17 cellular contexts compared by ENCODE assay signal in the genomic region with DNA sequence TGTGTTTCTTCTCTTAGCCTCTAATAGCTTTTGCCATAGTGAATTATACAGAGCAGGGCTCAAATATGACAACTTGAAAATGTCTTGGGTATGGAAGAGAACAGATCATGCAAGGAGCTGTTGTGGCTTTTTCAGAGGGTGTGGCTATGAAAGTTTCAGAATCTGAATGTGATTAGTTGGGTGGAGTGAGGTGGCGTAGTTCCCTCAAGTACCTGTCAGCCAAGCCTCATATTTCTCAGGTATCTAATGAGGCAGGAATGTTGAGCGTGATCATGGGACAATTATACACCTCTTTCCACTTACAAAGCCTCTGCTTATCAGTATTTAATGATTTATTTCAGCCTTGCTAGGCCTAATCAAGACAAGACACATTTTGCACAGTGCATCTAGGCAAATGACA.
"Had no signal": no experiment of that assay in that cellular context is flagged by ENCODE, and none has a peak within 500 bp of the region (broad histone marks: within the 10 kb centered on the region; RNA-seq: fewer than 3 reads in every experiment).

No MANE protein-coding gene starts in this region.

- H3K27me3 ChIP-seq: ascending aorta, cardiac muscle cell, gastroesophageal sphincter, transverse colon had no signal

- H3K4me3 Mint-ChIP-seq: activated CD4-positive, alpha-beta T cell treated with anti-CD3 and anti-CD28 coated beads for 36 hours; activated CD8-positive, alpha-beta T cell treated with anti-CD3 and anti-CD28 coated beads for 36 hours; activated naive CD8-positive, alpha-beta T cell treated with anti-CD3 and anti-CD28 coated beads, Interleukin-2, amount 50 U/mL, for 24 hours; activated T-helper 1 cell treated with anti-CD3 and anti-CD28 coated beads, Interleukin-12 subunit alpha, Interleukin-12 subunit beta, Interleukin-2, Interleukin-4 antibody, amounts not matched to agents 30 ng/mL and 10 ng/mL and 1 ng/mL, durations not matched to agents 14 hours and 24 hours and 36 hours; stimulated activated naive B cell treated with anti-CD40 and anti-IgM and Interleukin-4, amounts not matched to agents 10 μg/mL and 1 μg/mL and 100 μg/mL, for 72 hours had no signal

- H3K4me3 ChIP-seq: ascending aorta, cardiac muscle cell, gastroesophageal sphincter, smooth muscle cell, transverse colon had no signal

- H3K36me3 ChIP-seq: ascending aorta, cardiac muscle cell, gastroesophageal sphincter, transverse colon, WERI-Rb-1 had no signal

- DNase-seq: activated CD4-positive, alpha-beta T cell treated with anti-CD3 and anti-CD28 coated beads for 36 hours; activated CD8-positive, alpha-beta memory T cell treated with anti-CD3 and anti-CD28 coated beads, Interleukin-2, amount 50 U/mL, for 4 hours; activated CD8-positive, alpha-beta T cell treated with anti-CD3 and anti-CD28 coated beads for 36 hours; activated naive CD4-positive, alpha-beta T cell; activated naive CD8-positive, alpha-beta T cell treated with anti-CD3 and anti-CD28 coated beads, Interleukin-2, amount 50 U/mL, for 24 hours; stimulated activated CD4-positive, alpha-beta T cell treated with anti-CD3 and anti-CD28 coated beads, Interleukin-1b, Interleukin-23, amount 100 ng/mL, for 48 hours; stimulated activated naive B cell treated with anti-CD40 and anti-IgM and Interleukin-4, amounts not matched to agents 10 μg/mL and 1 μg/mL and 100 μg/mL, for 72 hours; T1000; transverse colon; WERI-Rb-1 had no signal

- H3K27me3 Mint-ChIP-seq: activated CD4-positive, alpha-beta T cell treated with anti-CD3 and anti-CD28 coated beads for 36 hours; activated CD8-positive, alpha-beta T cell treated with anti-CD3 and anti-CD28 coated beads for 36 hours; activated naive CD8-positive, alpha-beta T cell treated with anti-CD3 and anti-CD28 coated beads, Interleukin-2, amount 50 U/mL, for 24 hours; stimulated activated naive B cell treated with anti-CD40 and anti-IgM and Interleukin-4, amounts not matched to agents 10 μg/mL and 1 μg/mL and 100 μg/mL, for 72 hours had no signal

- H3K36me3 Mint-ChIP-seq: stimulated activated naive B cell treated with anti-CD40 and anti-IgM and Interleukin-4, amounts not matched to agents 10 μg/mL and 1 μg/mL and 100 μg/mL, for 72 hours had no signal

- H3K4me1 ChIP-seq: ascending aorta, gastroesophageal sphincter had no signal

- ATAC-seq: activated CD4-positive, alpha-beta T cell treated with anti-CD3 and anti-CD28 coated beads for 36 hours; activated CD8-positive, alpha-beta T cell treated with anti-CD3 and anti-CD28 coated beads for 36 hours; activated naive CD8-positive, alpha-beta T cell treated with anti-CD3 and anti-CD28 coated beads, Interleukin-2, amount 50 U/mL, for 24 hours; gastroesophageal sphincter; left lobe of liver; stimulated activated naive B cell treated with anti-CD40 and anti-IgM and Interleukin-4, amounts not matched to agents 10 μg/mL and 1 μg/mL and 100 μg/mL, for 72 hours had no signal

- H3K4me1 Mint-ChIP-seq: activated CD4-positive, alpha-beta T cell treated with anti-CD3 and anti-CD28 coated beads for 36 hours; activated naive CD8-positive, alpha-beta T cell treated with anti-CD3 and anti-CD28 coated beads, Interleukin-2, amount 50 U/mL, for 24 hours; stimulated activated naive B cell treated with anti-CD40 and anti-IgM and Interleukin-4, amounts not matched to agents 10 μg/mL and 1 μg/mL and 100 μg/mL, for 72 hours had no signal

- H3K27ac Mint-ChIP-seq: activated CD4-positive, alpha-beta T cell treated with anti-CD3 and anti-CD28 coated beads for 36 hours; activated CD8-positive, alpha-beta T cell treated with anti-CD3 and anti-CD28 coated beads for 36 hours; activated naive CD8-positive, alpha-beta T cell treated with anti-CD3 and anti-CD28 coated beads, Interleukin-2, amount 50 U/mL, for 24 hours; activated T-helper 1 cell treated with anti-CD3 and anti-CD28 coated beads, Interleukin-12 subunit alpha, Interleukin-12 subunit beta, Interleukin-2, Interleukin-4 antibody, amounts not matched to agents 30 ng/mL and 10 ng/mL and 1 ng/mL, durations not matched to agents 14 hours and 24 hours and 36 hours; stimulated activated naive B cell treated with anti-CD40 and anti-IgM and Interleukin-4, amounts not matched to agents 10 μg/mL and 1 μg/mL and 100 μg/mL, for 72 hours had no signal

- H3K4me2 ChIP-seq: smooth muscle cell had no signal

- H2AFZ ChIP-seq: parathyroid adenoma had no signal

- H3K27ac ChIP-seq: ascending aorta, cardiac muscle cell, gastroesophageal sphincter, parathyroid adenoma, transverse colon, WERI-Rb-1 had no signal

- H3K79me2 ChIP-seq: parathyroid adenoma had no signal
